ENCODE assay signal across 15 cellular contexts in genomic region chr16:51116353-51116752, GRCh38. TPM values are rescaled to one million over a fixed set of nuclear protein-coding genes. Genes with fewer than 3 reads are reported as not detected.
DNase-seq lines count a peak whose midpoint lies in the region; ATAC-seq, FAIRE-seq and TF ChIP-seq lines count a peak whose summit lies in the region.
"Had no signal": no experiment of that assay in that cellular context is flagged by ENCODE, and none has a peak within 500 bp of the region (broad histone marks: within the 10 kb centered on the region; RNA-seq: fewer than 3 reads in every experiment).

No MANE protein-coding gene starts in this region.

- intact Hi-C loops in K562 (cut with micrococcal nuclease) (no loop called here), right lobe of liver (cut with DNase I) (no loop called here), esophagus squamous epithelium (cut with DNase I) (no loop called here)

- no peaks in the 10 kb centered on the region for H3K9me1 ChIP-seq in K562 (ENCODE audit: control insufficient read depth, insufficient read depth, low read length)

- TF ChIP-seq POLR2A in K562 (conservative IDR thresholded peaks at IDR 0.05) (no peak), right lobe of liver (IDR thresholded peaks at IDR 0.05) (no peak), esophagus squamous epithelium (IDR thresholded peaks at IDR 0.05) (no peak)

- no peak overlapping the region for H3K27ac ChIP-seq in K562 (ENCODE audit: extremely low read depth, low read depth, low read length)
- peak overlapping the region; percentile 12 to 74 (median 37) for H3K27ac ChIP-seq in right lobe of liver
- no peak overlapping the region for H3K27ac ChIP-seq in esophagus squamous epithelium
- H3K27ac ChIP-seq: 22Rv1, BLaER1 had no signal

- no peak overlapping the region for H3K4me2 ChIP-seq in K562 (ENCODE audit: insufficient read depth, low read length)
- H3K4me2 ChIP-seq: BLaER1 had no signal

- BruUV-seq in K562 (replicated peaks; lab: Mats Ljungman, UMichigan): no TSS peak

- no peaks in the 10 kb centered on the region for H3K36me3 ChIP-seq in K562 (ENCODE audit: control insufficient read depth, insufficient read depth, low read length)
- no peaks in the 10 kb centered on the region for H3K36me3 ChIP-seq in right lobe of liver
- H3K36me3 ChIP-seq in esophagus squamous epithelium: no peaks in the 10 kb centered on the region
- H3K36me3 ChIP-seq: BLaER1 had no signal

- no peak for TF ChIP-seq CTCF in K562 (IDR thresholded peaks at IDR 0.05 in 2 of 3, conservative IDR thresholded peaks at IDR 0.05 in 1 of 3; ENCODE audit: insufficient read depth in 2 of 3, low read depth in 1 of 3, low read length in 3 of 3)
- TF ChIP-seq CTCF in right lobe of liver (IDR thresholded peaks at IDR 0.05): no peak
- no peak for TF ChIP-seq CTCF in esophagus squamous epithelium (IDR thresholded peaks at IDR 0.05)

- in situ Hi-C loops in K562 (cut with MboI): no loop called here

- ATAC-seq in K562 (no peak), right lobe of liver (peak in 1 of 4 donors; percentile 2), GM19467 (IDR thresholded peaks at IDR 0.05; ENCODE audit: unreplicated experiment) (no peak)

- H3K9ac ChIP-seq in K562 (ENCODE audit: insufficient read depth in 1 of 2, low read depth in 2 of 2, low read length in 2 of 2): no peak overlapping the region
- H3K9ac ChIP-seq: BLaER1 had no signal

- FAIRE-seq in K562 (lab: Jason Lieb, UNC): no peak
- FAIRE-seq: H1 had no signal

- no peaks in the 10 kb centered on the region for H4K20me1 ChIP-seq in K562 (replicated peaks; ENCODE audit: control insufficient read depth, insufficient read depth, low read length)
- H4K20me1 ChIP-seq: BLaER1 had no signal

- 0% methylated on average over 4 of the region's 4 CpGs for WGBS in K562 (ENCODE audit: insufficient coverage, low coverage, missing lambda C conversion rate)
- 18% methylated on average over 4 of the region's 4 CpGs for whole genome bisulfite sequencing in right lobe of liver (ENCODE audit: insufficient coverage, low coverage, low lambda C conversion rate, missing lambda C conversion rate)
- 53 to 60% methylated on average over 4 of the region's 4 CpGs for WGBS in esophagus squamous epithelium, 2 donors

- DNase-seq in NCI-H146 (lab: John Stamatoyannopoulos, UW) (peak; percentile 13), NCI-H146 treated with DMSO at 0.1 percent for 48 hours (lab: John Stamatoyannopoulos, UW; ENCODE audit: unreplicated experiment) (no peak), K562 (ENCODE audit: extremely low read depth in 1 of 4, low spot score in 3 of 4) (no peak), right lobe of liver (no peak), retina (peak; percentile 32), esophagus squamous epithelium (lab: John Stamatoyannopoulos, UW) (no peak)
- DNase-seq: CD4-positive, alpha-beta memory T cell; DMS79 treated with DMSO at 0.1 percent for 48 hours; GF-D8; H9 had no signal

- no peak for TF ChIP-seq EP300 in K562 (IDR thresholded peaks at IDR 0.05; ENCODE audit: low read length)

- H3K79me2 ChIP-seq in K562 (ENCODE audit: control insufficient read depth, insufficient read depth, low read length): no peaks in the 10 kb centered on the region

- POLR2A ChIA-PET in K562 (lab: Yijun Ruan, JAX): no interaction called here

- H3K4me1 ChIP-seq in K562 (replicated peaks in 1 of 2; ENCODE audit: control insufficient read depth in 2 of 2, insufficient read depth in 2 of 2, low read length in 2 of 2): no peaks in the 10 kb centered on the region
- H3K4me1 ChIP-seq in right lobe of liver: peaks cover 0 to 80% (median 17%) of the 10 kb centered on the region in 4 donors
- peaks cover 0 to 6% (median 0%) of the 10 kb centered on the region in 3 donors for H3K4me1 ChIP-seq in esophagus squamous epithelium

- TF ChIP-seq RAD21 in K562 (CRISPR knock-in tag; conservative IDR thresholded peaks at IDR 0.05 in 1 of 2, IDR thresholded peaks at IDR 0.05 in 1 of 2): no peak

- H3K9me3 ChIP-seq in K562 (replicated peaks; ENCODE audit: control insufficient read depth, insufficient read depth, low read depth, low read length) (no peaks in the 10 kb centered on the region), right lobe of liver (no peaks in the 10 kb centered on the region), esophagus squamous epithelium (no peaks in the 10 kb centered on the region)
- H3K9me3 ChIP-seq: BLaER1 had no signal

- no peaks in the 10 kb centered on the region; a peak in 2 of 5 replicates for H3K27me3 ChIP-seq in K562 (ENCODE audit: control insufficient read depth in 2 of 2, insufficient read depth in 2 of 2, low read length in 2 of 2)
- H3K27me3 ChIP-seq in right lobe of liver: no peaks in the 10 kb centered on the region
- H3K27me3 ChIP-seq in esophagus squamous epithelium: peaks cover 0 to 78% (median 4%) of the 10 kb centered on the region in 4 donors

- H2AFZ ChIP-seq in K562 (ENCODE audit: low read depth, low read length): no peak overlapping the region

- H3K4me3 ChIP-seq in K562: no peak overlapping the region
- H3K4me3 ChIP-seq in right lobe of liver: no peak overlapping the region
- no peak overlapping the region for H3K4me3 ChIP-seq in esophagus squamous epithelium
- H3K4me3 ChIP-seq: BLaER1 had no signal

- CTCF ChIA-PET in K562 (lab: Yijun Ruan, JAX; ENCODE audit: low intra/inter-chr PET ratio): no interaction called here

TF ChIP-seq in K562, 482 proteins besides CTCF, POLR2A, EP300 and RAD21:
- peak; percentile 22; the same call in 1 of the 2 replicates for TF ChIP-seq ZNF316 (IDR thresholded peaks at IDR 0.05)
- TF ChIP-seq CREM (IDR thresholded peaks at IDR 0.05; ENCODE audit: low read depth): no peak

RNA-seq across cellular contexts. Expression of gene SALL1, which starts 34.7 kb away (rescaled TPM):
- not detected in 2 replicates for total RNA-seq in K562 (2011; cell fraction: chromatin; rRNA removed; ENCODE audit: low replicate concordance)
- total RNA-seq in K562 (2011; cell fraction: nucleolus; rRNA removed): not detected in 2 replicates
- not detected in 2 replicates for total RNA-seq in K562 (2011; cell fraction: nucleoplasm; rRNA removed)
- total RNA-seq in K562 (2014; rRNA removed): not detected in 2 replicates
- not detected in 2 replicates for total RNA-seq in K562 (2014; rRNA removed; fragmentation: Illumina TruSeq; extraction: Trizol)
- not detected in 2 replicates for total RNA-seq in K562 (2015; rRNA removed; fragmentation: Illumina TruSeq; extraction: Trizol)
- total RNA-seq in K562 (2021): 0.07 TPM in 1 of 2 replicates, not detected in the other
- polyA plus RNA-seq in K562 (2011; rRNA removed): not detected in 2 replicates
- not detected in 2 replicates for polyA plus RNA-seq in K562 (2011; cell fraction: cytosol; rRNA removed)
- polyA plus RNA-seq in K562 (2011; cell fraction: nucleus; rRNA removed): not detected in 2 replicates
- polyA plus RNA-seq in K562 (2012): not detected in 2 replicates
- not detected in 2 replicates for polyA plus RNA-seq in K562 (2014; fragmentation: Illumina TruSeq; extraction: Trizol)
- polyA plus RNA-seq in K562 (2014; fragmentation: Nextera tagmentation; extraction: Ambion mirVana): not detected
- not detected in 2 replicates for polyA plus RNA-seq in K562 (2014; rRNA removed)
- not detected in 2 replicates for polyA minus RNA-seq in K562 (2011; rRNA and poly(A)+ RNA removed)
- not detected in 2 replicates for polyA minus RNA-seq in K562 (2011; cell fraction: cytosol; rRNA and poly(A)+ RNA removed)
- polyA minus RNA-seq in K562 (2011; cell fraction: nucleus; rRNA and poly(A)+ RNA removed): not detected in 2 replicates
- total RNA-seq in right lobe of liver: 10 to 100 TPM; 22.9 to 30.1 (median 26.4) TPM
- under 1 TPM in 2 of 4 donors, not detected in 2; 0.04 to 0.95 TPM for total RNA-seq in esophagus squamous epithelium
- total RNA-seq: CD4-positive, alpha-beta memory T cell had no signal
- polyA plus RNA-seq: CD14-positive monocyte; CD4-positive, alpha-beta memory T cell had no signal

Comparison
In these comparisons a context has a peak if more than half of its experiments do, and no peak if none do; other contexts are left out.
1. DNase-seq: peak in NCI-H146 (single experiment) and retina (single experiment); none in NCI-H146 treated with DMSO at 0.1 percent for 48 hours (single experiment), K562 (0 of 4), right lobe of liver (0 of 3) and esophagus squamous epithelium (single experiment).
2. H3K27ac ChIP-seq: peak in right lobe of liver (3 of 3); none in K562 (single experiment) and esophagus squamous epithelium (0 of 4).
3. RNA of gene SALL1, which starts 34.7 kb away (total RNA-seq): 22.9 to 30.1 TPM in right lobe of liver; 0.04 to 0.95 TPM in esophagus squamous epithelium and 0.07 TPM in K562; every median in the first group is over 10 times any median in the second.